ENCODE assay signal across 22 cellular contexts in the genomic region with DNA sequence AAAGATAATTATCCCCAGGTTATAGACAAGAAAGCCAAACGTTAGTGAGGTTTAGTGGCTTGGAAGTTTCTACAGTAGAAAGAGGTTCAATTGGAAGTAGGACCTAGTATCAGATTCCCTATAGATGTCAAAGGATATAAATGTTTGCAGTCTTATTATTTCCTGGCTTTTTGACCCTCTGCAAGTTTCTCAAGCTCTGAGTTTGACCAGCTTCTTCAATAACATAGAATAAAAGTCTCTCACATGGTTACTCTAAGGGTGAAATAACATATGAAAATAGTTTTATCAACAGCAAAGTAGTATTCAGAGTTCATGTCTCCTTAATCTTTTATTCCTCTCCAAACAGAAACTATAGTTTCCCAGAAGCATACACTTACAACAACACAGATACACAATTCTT.
DNase-seq lines count a peak whose midpoint lies in the region; ATAC-seq, FAIRE-seq and TF ChIP-seq lines count a peak whose summit lies in the region.
"Had no signal": no experiment of that assay in that cellular context is flagged by ENCODE, and none has a peak within 500 bp of the region (broad histone marks: within the 10 kb centered on the region; RNA-seq: fewer than 3 reads in every experiment).

No MANE protein-coding gene starts in this region.

- H3K9me1 ChIP-seq in endothelial cell of umbilical vein (replicated peaks; ENCODE audit: control insufficient read depth, extremely low read depth, insufficient read depth, low read length) = no peaks in the 10 kb centered on the region

- DNase-seq in left ventricle myocardium inferior (no peak), Right ventricle myocardium superior (no peak), endothelial cell of umbilical vein (ENCODE audit: low read depth, low spot score) (peak; percentile 68), neural progenitor cell (ENCODE audit: low spot score) (no peak), uterus (no peak), activated gamma-delta T cell treated with Interleukin-2 at 50 U/mL for 16 hours (no peak), immature natural killer cell (no peak)
- DNase-seq in activated T-cell treated with anti-CD3 and anti-CD28 coated beads, Interleukin-2, amount 50 U/mL, for 24 hours = no peak
- DNase-seq: activated CD4-positive, alpha-beta T cell treated with anti-CD3 and anti-CD28 coated beads for 1 hour; activated effector memory CD4-positive, alpha-beta T cell treated with Interleukin-2 at 50 U/mL for 16 hours; aorta; DMS153; hippocampal formation; NCI-H1694 treated with DMSO at 0.1 percent for 48 hours; NCI-H510A; small intestine; upper lobe of right lung had no signal

- no peaks in the 10 kb centered on the region for H3K27me3 ChIP-seq in left ventricle myocardium inferior (ENCODE audit: low read depth)
- H3K27me3 ChIP-seq in endothelial cell of umbilical vein (ENCODE audit: control insufficient read depth in 2 of 2, insufficient read depth in 2 of 2, low read length in 2 of 2) = no peaks in the 10 kb centered on the region
- H3K27me3 ChIP-seq in neural progenitor cell = no peaks in the 10 kb centered on the region
- H3K27me3 ChIP-seq in uterus = no peaks in the 10 kb centered on the region
- H3K27me3 ChIP-seq: ovary, SJSA1, upper lobe of right lung had no signal

- FAIRE-seq in endothelial cell of umbilical vein (lab: Jason Lieb, UNC) = no peak
- FAIRE-seq: A204.1, small intestine had no signal

- H3K4me1 ChIP-seq in left ventricle myocardium inferior = peaks cover 31% of the 10 kb centered on the region
- H3K4me1 ChIP-seq in endothelial cell of umbilical vein (ENCODE audit: control insufficient read depth, extremely low read depth, insufficient read depth, low read length) = peaks cover 48% of the 10 kb centered on the region
- no peaks in the 10 kb centered on the region for H3K4me1 ChIP-seq in neural progenitor cell
- H3K4me1 ChIP-seq in uterus = peaks cover 0 to 5% of the 10 kb centered on the region in 2 donors
- H3K4me1 ChIP-seq: upper lobe of right lung had no signal

- BruUV-seq in endothelial cell of umbilical vein (replicated peaks; lab: Mats Ljungman, UMichigan) = no TSS peak

- POLR2A ChIA-PET in endothelial cell of umbilical vein (lab: Charles Lee) = no interaction called here

- H3K4me2 ChIP-seq in endothelial cell of umbilical vein (ENCODE audit: insufficient read depth, low read length) (peak overlapping the region; percentile 66), neural progenitor cell (no peak overlapping the region)

- H3K27ac Mint-ChIP-seq in neural progenitor cell (peak overlapping the region; percentile 34), immature natural killer cell (no peak overlapping the region)
- H3K27ac Mint-ChIP-seq in activated T-cell treated with anti-CD3 and anti-CD28 coated beads, Interleukin-2, amount 50 U/mL, for 24 hours = no peak overlapping the region
- H3K27ac Mint-ChIP-seq: CD14-positive monocyte; dendritic cell treated with granulocyte-macrophage colony-stimulating factor and Interleukin-4, amounts not matched to agents 40 ng/mL and 50 ng/mL, for 4 days had no signal

- H3K4me3 Mint-ChIP-seq in neural progenitor cell (no peak overlapping the region), immature natural killer cell (no peak overlapping the region)
- no peak overlapping the region for H3K4me3 Mint-ChIP-seq in activated T-cell treated with anti-CD3 and anti-CD28 coated beads, Interleukin-2, amount 50 U/mL, for 24 hours
- H3K4me3 Mint-ChIP-seq: CD14-positive monocyte; dendritic cell treated with granulocyte-macrophage colony-stimulating factor and Interleukin-4, amounts not matched to agents 40 ng/mL and 50 ng/mL, for 4 days had no signal

- H3K27ac ChIP-seq in left ventricle myocardium inferior (replicated peaks) (peak overlapping the region; percentile 62), endothelial cell of umbilical vein (ENCODE audit: insufficient read depth, low read depth, low read length) (peak overlapping the region; percentile 19), neural progenitor cell (no peak overlapping the region), uterus (peak overlapping the region; percentile 57 to 62)
- H3K27ac ChIP-seq: ovary, SJSA1, upper lobe of right lung had no signal

- H3K9me3 Mint-ChIP-seq in neural progenitor cell (peaks cover 2% of the 10 kb centered on the region), immature natural killer cell (peaks cover 0 to 19% (median 2%) of the 10 kb centered on the region in 6 donors)
- no peaks in the 10 kb centered on the region for H3K9me3 Mint-ChIP-seq in activated T-cell treated with anti-CD3 and anti-CD28 coated beads, Interleukin-2, amount 50 U/mL, for 24 hours
- H3K9me3 Mint-ChIP-seq: dendritic cell treated with granulocyte-macrophage colony-stimulating factor and Interleukin-4, amounts not matched to agents 40 ng/mL and 50 ng/mL, for 4 days had no signal

- peak overlapping the region; percentile 19 for H3K9ac ChIP-seq in endothelial cell of umbilical vein (replicated peaks; ENCODE audit: extremely low read depth, insufficient read depth, low read length)
- no peak overlapping the region for H3K9ac ChIP-seq in neural progenitor cell

- H3F3A ChIP-seq in neural progenitor cell (ENCODE audit: low read depth) = no peaks in the 10 kb centered on the region

- H3K4me3 ChIP-seq in left ventricle myocardium inferior (no peak overlapping the region), endothelial cell of umbilical vein (replicated peaks in 1 of 3; ENCODE audit: insufficient read depth in 1 of 3, low read depth in 1 of 3, low read length in 3 of 3) (no peak overlapping the region), neural progenitor cell (no peak overlapping the region), uterus (no peak overlapping the region)
- H3K4me3 ChIP-seq: ovary, SJSA1, upper lobe of right lung had no signal

- TF ChIP-seq CTCF in left ventricle myocardium inferior (IDR thresholded peaks at IDR 0.05; ENCODE audit: borderline replicate concordance) = no peak
- no peak for TF ChIP-seq CTCF in endothelial cell of umbilical vein (IDR thresholded peaks at IDR 0.05; ENCODE audit: extremely low read depth in 1 of 2, insufficient read depth in 1 of 2, low read depth in 1 of 2, low read length in 2 of 2)
- TF ChIP-seq CTCF in neural progenitor cell (IDR thresholded peaks at IDR 0.05) = no peak
- TF ChIP-seq CTCF in uterus (IDR thresholded peaks at IDR 0.05) = no peak

- intact Hi-C loops in left ventricle myocardium inferior (cut with micrococcal nuclease) (no loop called here), Right ventricle myocardium superior (cut with DNase I) (no loop called here), endothelial cell of umbilical vein (cut with micrococcal nuclease) (loop anchor here (5.0 to 10.0 kb wide), 3 partner anchors 478 to 973 kb away; no protein-coding TSS in a partner anchor), uterus (cut with DNase I; ENCODE audit: low total_unique reads) (no loop called here)

- no peaks in the 10 kb centered on the region for H4K20me1 ChIP-seq in endothelial cell of umbilical vein (replicated peaks; ENCODE audit: control insufficient read depth, extremely low read depth, insufficient read depth, low read length)
- no peaks in the 10 kb centered on the region for H4K20me1 ChIP-seq in neural progenitor cell (ENCODE audit: low read depth)

- H3K9me3 ChIP-seq in left ventricle myocardium inferior (replicated peaks) = no peaks in the 10 kb centered on the region
- H3K9me3 ChIP-seq in endothelial cell of umbilical vein (replicated peaks; ENCODE audit: control insufficient read depth, insufficient read depth, low read length) = no peaks in the 10 kb centered on the region
- no peaks in the 10 kb centered on the region for H3K9me3 ChIP-seq in neural progenitor cell (ENCODE audit: low read depth)
- no peaks in the 10 kb centered on the region for H3K9me3 ChIP-seq in uterus
- H3K9me3 ChIP-seq: ovary, SJSA1, upper lobe of right lung had no signal

- no peak for TF ChIP-seq POLR2A in endothelial cell of umbilical vein (IDR thresholded peaks at IDR 0.05; ENCODE audit: low read depth, low read length)
- no peak for TF ChIP-seq POLR2A in uterus (IDR thresholded peaks at IDR 0.05)

- H3K4me1 Mint-ChIP-seq in neural progenitor cell (peaks cover 20% of the 10 kb centered on the region), immature natural killer cell (peaks cover 0 to 1% of the 10 kb centered on the region in 2 donors)
- no peaks in the 10 kb centered on the region for H3K4me1 Mint-ChIP-seq in activated T-cell treated with anti-CD3 and anti-CD28 coated beads, Interleukin-2, amount 50 U/mL, for 24 hours (ENCODE audit: low read depth)
- H3K4me1 Mint-ChIP-seq: CD14-positive monocyte had no signal

- peaks cover 3% of the 10 kb centered on the region for H3K27me3 Mint-ChIP-seq in neural progenitor cell (ENCODE audit: insufficient read depth, low read depth)
- no peaks in the 10 kb centered on the region for H3K27me3 Mint-ChIP-seq in immature natural killer cell (ENCODE audit: low read depth in 3 of 3)
- H3K27me3 Mint-ChIP-seq in activated T-cell treated with anti-CD3 and anti-CD28 coated beads, Interleukin-2, amount 50 U/mL, for 24 hours = no peaks in the 10 kb centered on the region
- H3K27me3 Mint-ChIP-seq: dendritic cell treated with granulocyte-macrophage colony-stimulating factor and Interleukin-4, amounts not matched to agents 40 ng/mL and 50 ng/mL, for 4 days had no signal

- H3K36me3 Mint-ChIP-seq in neural progenitor cell (no peaks in the 10 kb centered on the region), immature natural killer cell (no peaks in the 10 kb centered on the region)
- no peaks in the 10 kb centered on the region for H3K36me3 Mint-ChIP-seq in activated T-cell treated with anti-CD3 and anti-CD28 coated beads, Interleukin-2, amount 50 U/mL, for 24 hours (ENCODE audit: low read depth)
- H3K36me3 Mint-ChIP-seq: CD14-positive monocyte had no signal

- H3K36me3 ChIP-seq in left ventricle myocardium inferior = no peaks in the 10 kb centered on the region
- no peaks in the 10 kb centered on the region for H3K36me3 ChIP-seq in endothelial cell of umbilical vein (ENCODE audit: control insufficient read depth in 2 of 2, extremely low read depth in 1 of 2, insufficient read depth in 2 of 2, low read length in 2 of 2)
- H3K36me3 ChIP-seq in neural progenitor cell = no peaks in the 10 kb centered on the region
- no peaks in the 10 kb centered on the region for H3K36me3 ChIP-seq in uterus
- H3K36me3 ChIP-seq: ovary, SJSA1, upper lobe of right lung had no signal

- H2AFZ ChIP-seq in endothelial cell of umbilical vein (ENCODE audit: low read depth, low read length) = no peak overlapping the region
- no peak overlapping the region for H2AFZ ChIP-seq in neural progenitor cell (replicated peaks)

- ATAC-seq in Right ventricle myocardium superior (ENCODE audit: poor library complexity) = no peak
- ATAC-seq: upper lobe of right lung had no signal

- dilution Hi-C loops in endothelial cell of umbilical vein (cut with MboI; ENCODE audit: extremely low pct_ligation_motif_present, low sequenced_read_pairs) = no loop called here

- CTCF ChIA-PET in endothelial cell of umbilical vein (lab: Charles Lee) = interaction anchor here (1.0 to 1.4 kb wide), 3 partner anchors 10 to 431 kb away, joined by 4 to 6 read pairs (median 5); no protein-coding TSS in a partner anchor

- H3K79me2 ChIP-seq in endothelial cell of umbilical vein (ENCODE audit: control insufficient read depth, insufficient read depth, low read length) = no peaks in the 10 kb centered on the region
- no peaks in the 10 kb centered on the region for H3K79me2 ChIP-seq in neural progenitor cell (ENCODE audit: low read depth)
